ENCODE assay signal across 10 cellular contexts in the genomic region with DNA sequence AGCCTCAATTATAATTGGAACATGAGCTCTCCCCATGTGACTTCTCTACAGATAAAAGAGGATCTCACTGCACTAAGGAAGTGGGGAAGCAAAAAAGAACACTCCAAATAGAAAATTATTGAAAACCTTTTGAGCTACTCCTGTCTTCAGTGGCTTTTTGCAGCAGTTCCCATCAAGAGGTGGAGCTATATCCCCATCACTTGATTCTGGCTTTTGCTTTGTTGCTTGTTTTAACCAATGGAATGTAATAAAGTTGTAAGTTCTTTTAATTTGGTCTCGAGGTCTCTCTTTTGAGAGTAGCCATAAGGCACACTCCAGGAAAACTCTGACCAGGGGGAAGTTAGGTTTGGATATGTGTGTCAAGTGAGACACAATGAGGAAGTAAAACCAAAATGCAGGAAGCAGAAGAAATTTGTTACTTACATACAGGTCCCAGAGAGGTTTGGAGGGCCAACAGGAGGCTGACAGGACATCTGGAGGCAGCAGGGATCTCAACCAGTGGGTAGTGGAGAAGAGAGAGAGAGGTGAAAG.
DNase-seq lines count a peak whose midpoint lies in the region; ATAC-seq and TF ChIP-seq lines count a peak whose summit lies in the region.
"Had no signal": no experiment of that assay in that cellular context is flagged by ENCODE, and none has a peak within 500 bp of the region (broad histone marks: within the 10 kb centered on the region; RNA-seq: fewer than 3 reads in every experiment).

No MANE protein-coding gene starts in this region.

- WGBS in heart left ventricle, 4 donors, result 27 to 46% (median 40%) methylated on average over 1 of the region's 1 CpG
- 6 to 9% methylated on average over 1 of the region's 1 CpG for WGBS in aorta, 2 donors

- H3K9me3 ChIP-seq in right atrium auricular region (no peaks in the 10 kb centered on the region), heart left ventricle (no peaks in the 10 kb centered on the region), aorta (ENCODE audit: control insufficient read depth, low read length) (no peaks in the 10 kb centered on the region)

- no peaks in the 10 kb centered on the region for H3K9me3 Mint-ChIP-seq in activated CD8-positive, alpha-beta T cell treated with anti-CD3 and anti-CD28 coated beads, Interleukin-2, amount 10 ng/mL, durations not matched to agents 7 days and 5 days (ENCODE audit: insufficient read depth)
- H3K9me3 Mint-ChIP-seq: stimulated activated naive B cell treated with anti-CD40 and anti-IgM and Interleukin-4, amounts not matched to agents 10 μg/mL and 1 μg/mL and 100 μg/mL, for 72 hours had no signal

- H3K36me3 Mint-ChIP-seq in activated CD8-positive, alpha-beta T cell treated with anti-CD3 and anti-CD28 coated beads, Interleukin-2, amount 10 ng/mL, durations not matched to agents 7 days and 5 days (ENCODE audit: low read depth), result no peaks in the 10 kb centered on the region
- H3K36me3 Mint-ChIP-seq: stimulated activated naive B cell treated with anti-CD40 and anti-IgM and Interleukin-4, amounts not matched to agents 10 μg/mL and 1 μg/mL and 100 μg/mL, for 72 hours had no signal

- ATAC-seq in Right ventricle myocardium inferior, result peak; percentile 70
- ATAC-seq in heart left ventricle, result peak in 3 of 4 donors; percentile 15 to 68 (median 18)
- ATAC-seq in aorta (ENCODE audit: low FRiP score), result peak; percentile 50
- ATAC-seq in activated CD8-positive, alpha-beta T cell treated with anti-CD3 and anti-CD28 coated beads, Interleukin-2, amount 10 ng/mL, durations not matched to agents 7 days and 5 days, result no peak
- ATAC-seq in HG03460 (IDR thresholded peaks at IDR 0.05; ENCODE audit: unreplicated experiment), result no peak

- no peaks in the 10 kb centered on the region for H3K27me3 ChIP-seq in right atrium auricular region
- H3K27me3 ChIP-seq in heart left ventricle, result no peaks in the 10 kb centered on the region
- no peaks in the 10 kb centered on the region for H3K27me3 ChIP-seq in aorta (ENCODE audit: control insufficient read depth in 1 of 2, insufficient read depth in 2 of 2, low read length in 1 of 2)

- no peak overlapping the region for H3K27ac ChIP-seq in right atrium auricular region
- H3K27ac ChIP-seq in heart left ventricle, result peak overlapping the region in 1 of 12 donors; percentile 3
- peak overlapping the region in 1 of 2 donors; percentile 67 for H3K27ac ChIP-seq in aorta (ENCODE audit: low read depth in 1 of 2, low read length in 2 of 2)

- H3K4me3 ChIP-seq in right atrium auricular region (no peak overlapping the region), heart left ventricle (no peak overlapping the region), aorta (ENCODE audit: low read length in 2 of 2) (no peak overlapping the region)

- no peak for TF ChIP-seq POLR2A in heart left ventricle (IDR thresholded peaks at IDR 0.05)

- DNase-seq in Right ventricle myocardium inferior (ENCODE audit: missing footprints) (no peak), right atrium auricular region (ENCODE audit: low spot score) (no peak), SW480 (ENCODE audit: low spot score) (peak; percentile 11), heart left ventricle (no peak), aorta (no peak), cerebellar nuclear complex (lab: John Stamatoyannopoulos, UW) (no peak)
- DNase-seq in activated CD8-positive, alpha-beta T cell treated with anti-CD3 and anti-CD28 coated beads, Interleukin-2, amount 10 ng/mL, durations not matched to agents 7 days and 5 days, result no peak
- DNase-seq: occipital lobe; stimulated activated naive B cell treated with anti-CD40 and anti-IgM and Interleukin-4, amounts not matched to agents 10 μg/mL and 1 μg/mL and 100 μg/mL, for 72 hours had no signal

- H3K4me1 ChIP-seq in right atrium auricular region (peaks cover 0 to 8% of the 10 kb centered on the region in 2 donors), heart left ventricle (peaks cover 0 to 11% (median 0%) of the 10 kb centered on the region in 12 donors), aorta (ENCODE audit: control insufficient read depth in 1 of 2, insufficient read depth in 2 of 2, low read length in 2 of 2) (peaks cover 0 to 3% of the 10 kb centered on the region in 2 donors)

- TF ChIP-seq CTCF in right atrium auricular region (IDR thresholded peaks at IDR 0.05) (peak in 1 of 2 donors; percentile 49), heart left ventricle (IDR thresholded peaks at IDR 0.05) (peak in 4 of 12 donors; percentile 23 to 44 (median 32))

- H3K27me3 Mint-ChIP-seq in activated CD8-positive, alpha-beta T cell treated with anti-CD3 and anti-CD28 coated beads, Interleukin-2, amount 10 ng/mL, durations not matched to agents 7 days and 5 days (ENCODE audit: low read depth), result no peaks in the 10 kb centered on the region

- intact Hi-C loops in Right ventricle myocardium inferior (cut with DNase I) (no loop called here), heart left ventricle (cut with DNase I) (loop anchor here in 1 of 10 donors (10.0 kb wide), 1 partner anchor 426 kb away; no protein-coding TSS in a partner anchor), aorta (cut with DNase I) (loop anchor here (10.0 kb wide), 3 partner anchors 306 to 576 kb away; no protein-coding TSS in a partner anchor)

- CTCF ChIA-PET in activated CD8-positive, alpha-beta T cell treated with anti-CD3 and anti-CD28 coated beads, Interleukin-2, amount 10 ng/mL, durations not matched to agents 7 days and 5 days (lab: Charles Lee), result interaction anchor here (0.7 kb wide), 1 partner anchor 274 kb away, joined by 3 read pairs; no protein-coding TSS in a partner anchor

- no peak overlapping the region for H3K27ac Mint-ChIP-seq in activated CD8-positive, alpha-beta T cell treated with anti-CD3 and anti-CD28 coated beads, Interleukin-2, amount 10 ng/mL, durations not matched to agents 7 days and 5 days
- H3K27ac Mint-ChIP-seq: stimulated activated naive B cell treated with anti-CD40 and anti-IgM and Interleukin-4, amounts not matched to agents 10 μg/mL and 1 μg/mL and 100 μg/mL, for 72 hours had no signal

- H3K4me3 Mint-ChIP-seq in activated CD8-positive, alpha-beta T cell treated with anti-CD3 and anti-CD28 coated beads, Interleukin-2, amount 10 ng/mL, durations not matched to agents 7 days and 5 days, result no peak overlapping the region
- H3K4me3 Mint-ChIP-seq: stimulated activated naive B cell treated with anti-CD40 and anti-IgM and Interleukin-4, amounts not matched to agents 10 μg/mL and 1 μg/mL and 100 μg/mL, for 72 hours had no signal

- H3K36me3 ChIP-seq in right atrium auricular region, result no peaks in the 10 kb centered on the region
- no peaks in the 10 kb centered on the region for H3K36me3 ChIP-seq in heart left ventricle
- H3K36me3 ChIP-seq in aorta (ENCODE audit: control insufficient read depth in 1 of 2, insufficient read depth in 2 of 2, low read length in 1 of 2), result no peaks in the 10 kb centered on the region

- POLR2A ChIA-PET in activated CD8-positive, alpha-beta T cell treated with anti-CD3 and anti-CD28 coated beads, Interleukin-2, amount 10 ng/mL, durations not matched to agents 7 days and 5 days (lab: Charles Lee), result no interaction called here

- no peaks in the 10 kb centered on the region for H3K4me1 Mint-ChIP-seq in activated CD8-positive, alpha-beta T cell treated with anti-CD3 and anti-CD28 coated beads, Interleukin-2, amount 10 ng/mL, durations not matched to agents 7 days and 5 days (ENCODE audit: low read depth)

Comparison
In these comparisons a context has a peak if more than half of its experiments do, and no peak if none do; other contexts are left out.
1. ATAC-seq: peak in Right ventricle myocardium inferior (single experiment), heart left ventricle (3 of 4) and aorta (single experiment); none in activated CD8-positive, alpha-beta T cell treated with anti-CD3 and anti-CD28 coated beads, Interleukin-2, amount 10 ng/mL, durations not matched to agents 7 days and 5 days (single experiment) and HG03460 (single experiment).